In genomic region chr7:20862554-20862953, GRCh38 we compare ENCODE assay signal across 23 cellular contexts.
"Had no signal": no experiment of that assay in that cellular context is flagged by ENCODE, and none has a peak within 500 bp of the region (broad histone marks: within the 10 kb centered on the region; RNA-seq: fewer than 3 reads in every experiment).

No MANE protein-coding gene starts in this region.

- DNase-seq: activated CD4-positive, alpha-beta T cell treated with anti-CD3 and anti-CD28 coated beads for 4 hours; activated CD4-positive, alpha-beta T cell treated with anti-CD3 and anti-CD28 coated beads, Interleukin-2, amount 50 U/mL, for 4 hours; activated CD8-positive, alpha-beta memory T cell treated with anti-CD3 and anti-CD28 coated beads, Interleukin-2, amount 50 U/mL, for 48 hours; activated CD8-positive, alpha-beta T cell treated with anti-CD3 and anti-CD28 coated beads, Interleukin-2, amount 10 ng/mL, durations not matched to agents 7 days and 5 days; activated naive CD4-positive, alpha-beta T cell treated with anti-CD3 and anti-CD28 coated beads, Interleukin-2, amount 50 U/mL, for 16 hours; activated naive CD8-positive, alpha-beta T cell treated with anti-CD3 and anti-CD28 coated beads, Interleukin-2, amount 10 ng/mL, durations not matched to agents 7 days and 5 days; activated T-cell treated with anti-CD3 and anti-CD28 coated beads, Interleukin-2, amount 50 U/mL, for 1 hour; adrenal gland; anterior cingulate cortex; cerebellar nuclear complex; Kasumi-1; NCI-H1105 treated with DMSO at 0.1 percent for 48 hours; NCI-H1436 treated with DMSO at 0.1 percent for 48 hours; NCI-H187; NCI-H2081; NCI-H510A treated with DMSO at 0.1 percent for 48 hours; NCI-H69; NK-92 treated with Interleukin-12 subunit alpha and Interleukin-12 subunit beta, amount 100 ng/mL, for 24 hours; SIG-M5; T-cell had no signal

- ATAC-seq: activated CD8-positive, alpha-beta T cell treated with anti-CD3 and anti-CD28 coated beads, Interleukin-2, amount 10 ng/mL, durations not matched to agents 7 days and 5 days; K562; T-cell had no signal

- H3K9me3 ChIP-seq: adrenal gland had no signal

- H3K27ac ChIP-seq: adrenal gland, SK-N-MC, VCaP had no signal

- H3K4me1 ChIP-seq: adrenal gland had no signal

- H3K4me3 ChIP-seq: adrenal gland, K562, SK-N-MC had no signal

- H3K36me3 ChIP-seq: adrenal gland had no signal
